14 cellular contexts compared by ENCODE assay signal in genomic region chr20:39047417-39047985, GRCh38.
DNase-seq lines count a peak whose midpoint lies in the region; ATAC-seq and TF ChIP-seq lines count a peak whose summit lies in the region.
"Had no signal": no experiment of that assay in that cellular context is flagged by ENCODE, and none has a peak within 500 bp of the region (broad histone marks: within the 10 kb centered on the region; RNA-seq: fewer than 3 reads in every experiment).

No MANE protein-coding gene starts in this region.

- H3K4ac ChIP-seq in neuronal stem cell (ENCODE audit: low read length), result no peak overlapping the region

- no peaks in the 10 kb centered on the region for H3K9me3 Mint-ChIP-seq in WTC11
- H3K9me3 Mint-ChIP-seq: CD8-positive, alpha-beta T cell; H9 had no signal

- TF ChIP-seq CTCF in HEK293 (tag by site-specific recombination; IDR thresholded peaks at IDR 0.05), result no peak
- no peak for TF ChIP-seq CTCF in WTC11 (IDR thresholded peaks at IDR 0.05)

- H3K9ac ChIP-seq in neuronal stem cell (ENCODE audit: low read depth, low read length, poor library complexity), result no peak overlapping the region

- peak overlapping the region; percentile 11 for H3K23ac ChIP-seq in neuronal stem cell (ENCODE audit: low read depth, low read length, poor library complexity)

- peak overlapping the region; percentile 35 for H2BK15ac ChIP-seq in neuronal stem cell (ENCODE audit: low read length)

- H3K4me3 Mint-ChIP-seq in WTC11, result no peak overlapping the region
- H3K4me3 Mint-ChIP-seq: CD8-positive, alpha-beta T cell; H9 had no signal

- POLR2A ChIA-PET in HEK293 (lab: Yijun Ruan, JAX) (no interaction called here), WTC11 (lab: Charles Lee) (no interaction called here)

- WGBS in neuronal stem cell (ENCODE audit: extremely low coverage in 2 of 2, insufficient read length in 2 of 2, insufficient replicate concordance in 1 of 2), 2 donors, result no CpG with 5 or more reads among the region's 10 CpGs

- no peak overlapping the region for H2AFZ ChIP-seq in neuronal stem cell (ENCODE audit: low read length)

- H3K14ac ChIP-seq in neuronal stem cell (ENCODE audit: low read length), result no peak overlapping the region

- DNase-seq in WTC11 (ENCODE audit: low spot score), result no peak
- no peak for DNase-seq in neuronal stem cell (ENCODE audit: low spot score)
- no peak for DNase-seq in posterior vena cava (ENCODE audit: low spot score)
- DNase-seq in activated T-cell treated with anti-CD3 and anti-CD28 coated beads for 4 hours, result no peak
- DNase-seq in left colon, result no peak
- no peak for DNase-seq in NAMALWA (ENCODE audit: low spot score)

- ATAC-seq in HG02759 (IDR thresholded peaks at IDR 0.05; ENCODE audit: unreplicated experiment) (peak; percentile 2), WTC11 (no peak), left colon (no peak)

- H3K4me1 Mint-ChIP-seq in WTC11, result peaks cover 4% of the 10 kb centered on the region; the same call in 1 of the 2 replicates

- H2AK5ac ChIP-seq in neuronal stem cell (ENCODE audit: low read depth, low read length), result peak overlapping the region; percentile 29

- peaks cover 0 to 6% of the 10 kb centered on the region in 2 experiments; a peak in 2 of 3 replicates for H3K36me3 ChIP-seq in HEK293 (ENCODE audit: control insufficient read depth in 2 of 2, insufficient read depth in 1 of 2, low read length in 2 of 2)
- peaks cover 5 to 8% of the 10 kb centered on the region in 2 donors for H3K36me3 ChIP-seq in neuronal stem cell (replicated peaks in 1 of 2; ENCODE audit: control insufficient read depth in 2 of 2, insufficient read depth in 2 of 2, low read length in 2 of 2)

- H2BK5ac ChIP-seq in neuronal stem cell (ENCODE audit: low read length), result peak overlapping the region; percentile 42

- no peak overlapping the region for H2BK120ac ChIP-seq in neuronal stem cell (ENCODE audit: low read depth, low read length)

- H3K27me3 Mint-ChIP-seq in WTC11 (ENCODE audit: low read depth), result peaks cover 18% of the 10 kb centered on the region

- H3K27ac ChIP-seq in HEK293 (ENCODE audit: extremely low read depth, low read depth, low read length) (no peak overlapping the region), neuronal stem cell (replicated peaks; ENCODE audit: low read length) (no peak overlapping the region)
- H3K27ac ChIP-seq: A549, C4-2B had no signal

- no peak overlapping the region for H4K8ac ChIP-seq in neuronal stem cell (ENCODE audit: low read depth, low read length)

- H3K27me3 ChIP-seq in neuronal stem cell (ENCODE audit: control insufficient read depth in 3 of 3, insufficient read depth in 3 of 3, low read depth in 1 of 3, low read length in 3 of 3), result peaks cover 0 to 8% (median 4%) of the 10 kb centered on the region in 3 experiments
- H3K27me3 ChIP-seq: BE2C had no signal

- no peak overlapping the region for H3K4me2 ChIP-seq in neuronal stem cell (ENCODE audit: insufficient read depth, low read length, poor library complexity, severe bottlenecking)
- H3K4me2 ChIP-seq: A549 had no signal

- H2BK12ac ChIP-seq in neuronal stem cell (ENCODE audit: low read length), result no peak overlapping the region

- H3K27ac Mint-ChIP-seq in WTC11, result no peak overlapping the region
- H3K27ac Mint-ChIP-seq: H9 had no signal

- H3K9me3 ChIP-seq in HEK293 (ENCODE audit: control insufficient read depth, insufficient read depth, low read depth, low read length) (no peaks in the 10 kb centered on the region), neuronal stem cell (replicated peaks in 1 of 2; ENCODE audit: control insufficient read depth in 2 of 2, insufficient read depth in 1 of 2, low read depth in 1 of 2, low read length in 2 of 2) (peaks cover 0 to 2% of the 10 kb centered on the region in 2 donors)
- H3K9me3 ChIP-seq: A549, BE2C, Caco-2 had no signal

- H3K4me3 ChIP-seq in HEK293 (ENCODE audit: low read depth, low read length) (no peak overlapping the region), neuronal stem cell (ENCODE audit: low read length in 2 of 2) (no peak overlapping the region)
- H3K4me3 ChIP-seq: A549 had no signal

- no peak overlapping the region for H4K91ac ChIP-seq in neuronal stem cell (ENCODE audit: low read depth, low read length, poor library complexity)

- peak overlapping the region; percentile 72 for H3K18ac ChIP-seq in neuronal stem cell (ENCODE audit: low read length)

- CTCF ChIA-PET in HEK293 (lab: Yijun Ruan, JAX), result interaction anchor here (0.6 to 7.2 kb wide), 12 partner anchors 8 to 296 kb away, joined by 3 to 83 read pairs (median 4); partner anchors contain the start of gene FAM83D
- CTCF ChIA-PET in WTC11 (lab: Charles Lee), result interaction anchor here (0.7 to 1.0 kb wide), 3 partner anchors 18 to 86 kb away, joined by 3 to 5 read pairs (median 3); partner anchors contain the start of gene DHX35

- H3K4me1 ChIP-seq in HEK293 (ENCODE audit: control insufficient read depth, insufficient read depth, low read length) (no peaks in the 10 kb centered on the region), neuronal stem cell (ENCODE audit: control insufficient read depth in 2 of 2, insufficient read depth in 1 of 2, low read depth in 1 of 2, low read length in 2 of 2) (peaks cover 2 to 3% of the 10 kb centered on the region in 2 donors)
- H3K4me1 ChIP-seq: BE2C had no signal

- intact Hi-C loops in posterior vena cava (cut with DNase I) (loop anchor here (1.0 to 5.0 kb wide), 2 partner anchors 120 to 121 kb away; partner anchors contain the start of gene FAM83D (in 2 of the 2)), left colon (cut with DNase I, micrococcal nuclease) (loop anchor here in 1 of 2 donors (5.0 kb wide), 1 partner anchor 120 kb away; the partner anchor contains the start of gene FAM83D)

- no peaks in the 10 kb centered on the region for H3K79me1 ChIP-seq in neuronal stem cell (ENCODE audit: low read depth, low read length)

- H3K36me3 Mint-ChIP-seq in WTC11, result peaks cover 8% of the 10 kb centered on the region

TF ChIP-seq in HEK293, 187 proteins besides CTCF, POLR2A, EP300 and RAD21:
- TF ChIP-seq ZNF692 (tag by site-specific recombination; IDR thresholded peaks at IDR 0.05) (0 out of 2 replicates have a peak, but pooled peaks have one; percentile 33), ZNF626 (tag by site-specific recombination; IDR thresholded peaks at IDR 0.05) (no peak), ZNF16 (tag by site-specific recombination; IDR thresholded peaks at IDR 0.05; ENCODE audit: low read depth) (no peak), ZFHX2 (tag by site-specific recombination; conservative IDR thresholded peaks at IDR 0.05) (no peak), SETDB1 (IDR thresholded peaks at IDR 0.05; ENCODE audit: insufficient read length, low read length) (no peak), ZNF112 (tag by site-specific recombination; IDR thresholded peaks at IDR 0.05) (no peak), HOXC10 (CRISPR knock-in tag; IDR thresholded peaks at IDR 0.05) (no peak)
TF ChIP-seq in HEK293: peak in this region for 1.

TF ChIP-seq in WTC11, 78 proteins besides CTCF, POLR2A, EP300 and RAD21:
- TF ChIP-seq FOXJ3 (CRISPR knock-in tag; IDR thresholded peaks at IDR 0.05; ENCODE audit: borderline replicate concordance) (0 out of 2 replicates have a peak, but pooled peaks have one; percentile 19), MYBL2 (CRISPR knock-in tag; IDR thresholded peaks at IDR 0.05) (no peak), NR3C1 (CRISPR knock-in tag; conservative IDR thresholded peaks at IDR 0.05; ENCODE audit: low read depth) (no peak)
TF ChIP-seq in WTC11: peak in this region for 1.
